ENCODE assay signal across 10 cellular contexts in genomic region chr6:52512199-52512598, GRCh38.
DNase-seq lines count a peak whose midpoint lies in the region; ATAC-seq, FAIRE-seq and TF ChIP-seq lines count a peak whose summit lies in the region.
"Had no signal": no experiment of that assay in that cellular context is flagged by ENCODE, and none has a peak within 500 bp of the region (broad histone marks: within the 10 kb centered on the region; RNA-seq: fewer than 3 reads in every experiment).

No MANE protein-coding gene starts in this region.

- in situ Hi-C loops in GM13976 (cut with MboI; ENCODE audit: low sequenced_read_pairs, unreplicated experiment), result no loop called here

- no peak for TF ChIP-seq CTCF in fibroblast of villous mesenchyme (IDR thresholded peaks at IDR 0.05; ENCODE audit: insufficient read depth, low read depth, low read length)
- TF ChIP-seq CTCF in pancreas (IDR thresholded peaks at IDR 0.05), result no peak
- no peak for TF ChIP-seq CTCF in GM13976 (IDR thresholded peaks at IDR 0.05; ENCODE audit: borderline replicate concordance, control extremely low read depth, extremely low read depth, insufficient read depth, missing control alignments)

- H3K4me1 ChIP-seq in pancreas, result no peaks in the 10 kb centered on the region

- no peak overlapping the region for H3K4me3 ChIP-seq in fibroblast of villous mesenchyme (ENCODE audit: low read depth, low read length)
- no peak overlapping the region for H3K4me3 ChIP-seq in pancreas
- H3K4me3 ChIP-seq: HAP-1 had no signal

- H3K36me3 ChIP-seq in pancreas, result peaks cover 0 to 6% (median 5%) of the 10 kb centered on the region in 3 donors

- DNase-seq in AG20443 (ENCODE audit: low spot score), result peak; percentile 86
- peak; percentile 94 for DNase-seq in fibroblast of villous mesenchyme (ENCODE audit: low read depth)
- no peak for DNase-seq in pancreas
- no peak for DNase-seq in GM13976 (ENCODE audit: low spot score)
- DNase-seq in head of caudate nucleus, result no peak
- no peak for DNase-seq in NCI-H1092 (lab: John Stamatoyannopoulos, UW)

- intact Hi-C loops in pancreas (cut with DNase I) (loop anchor here in 1 of 3 donors (10.0 kb wide), 1 partner anchor 53 kb away; no protein-coding TSS in a partner anchor), head of caudate nucleus (cut with DNase I) (loop anchor here (10.0 kb wide), 1 partner anchor 63 kb away; the partner anchor contains the start of gene TRAM2)

- no peak for FAIRE-seq in pancreas (lab: Jason Lieb, UNC)

- 87 to 90% methylated on average over 4 of the region's 4 CpGs for WGBS in pancreas, 2 donors

- H3K9me3 ChIP-seq in pancreas, result no peaks in the 10 kb centered on the region
- H3K9me3 ChIP-seq: HAP-1 had no signal

- H3K27me3 ChIP-seq in pancreas, result no peaks in the 10 kb centered on the region

- no peak overlapping the region for H3K27ac ChIP-seq in pancreas
- H3K27ac ChIP-seq: C4-2B had no signal

- peak; percentile 95 for ATAC-seq in SK-N-SH treated with all-trans-retinoic acid at 6 μM for 48 hours
- peak in 3 of 4 donors; percentile 68 to 76 (median 69) for ATAC-seq in pancreas
- ATAC-seq in HG03342 (IDR thresholded peaks at IDR 0.05; ENCODE audit: unreplicated experiment), result no peak

TF ChIP-seq in SK-N-SH treated with all-trans-retinoic acid at 6 μM for 48 hours, 23 proteins besides CTCF, POLR2A, EP300 and RAD21:
- TF ChIP-seq PATZ1 (CRISPR knock-in tag; IDR thresholded peaks at IDR 0.05; ENCODE audit: borderline replicate concordance) (no peak), ESRRG (CRISPR knock-in tag; IDR thresholded peaks at IDR 0.05) (no peak), BACH2 (CRISPR knock-in tag; IDR thresholded peaks at IDR 0.05; ENCODE audit: borderline replicate concordance) (no peak), POU6F1 (CRISPR knock-in tag; IDR thresholded peaks at IDR 0.05; ENCODE audit: borderline replicate concordance, low read depth) (no peak), OSR1 (CRISPR knock-in tag; IDR thresholded peaks at IDR 0.05) (no peak), ARNTL (CRISPR knock-in tag; IDR thresholded peaks at IDR 0.05; ENCODE audit: borderline replicate concordance, low read depth) (no peak), ZC3H10 (CRISPR knock-in tag; IDR thresholded peaks at IDR 0.05) (no peak), RARB (CRISPR knock-in tag; IDR thresholded peaks at IDR 0.05) (no peak), CREB5 (CRISPR knock-in tag; IDR thresholded peaks at IDR 0.05; ENCODE audit: low read depth) (no peak), ZNF70 (CRISPR knock-in tag; IDR thresholded peaks at IDR 0.05) (no peak), PPARA (CRISPR knock-in tag; IDR thresholded peaks at IDR 0.05; ENCODE audit: borderline replicate concordance) (no peak), TOX (CRISPR knock-in tag; IDR thresholded peaks at IDR 0.05; ENCODE audit: borderline replicate concordance) (no peak), CSDC2 (CRISPR knock-in tag; IDR thresholded peaks at IDR 0.05) (no peak), GLIS3 (CRISPR knock-in tag; IDR thresholded peaks at IDR 0.05) (no peak), TSHZ2 (CRISPR knock-in tag; IDR thresholded peaks at IDR 0.05) (no peak), ZNF565 (CRISPR knock-in tag; conservative IDR thresholded peaks at IDR 0.05; ENCODE audit: low read depth) (no peak), ISL1 (CRISPR knock-in tag; IDR thresholded peaks at IDR 0.05) (no peak), CSRNP3 (CRISPR knock-in tag; IDR thresholded peaks at IDR 0.05) (no peak), ZFP3 (CRISPR knock-in tag; IDR thresholded peaks at IDR 0.05) (no peak)

Comparison
In these comparisons a context has a peak if more than half of its experiments do, and no peak if none do; other contexts are left out.
1. DNase-seq: peak in AG20443 (single experiment) and fibroblast of villous mesenchyme (single experiment); none in pancreas (0 of 6), GM13976 (single experiment), head of caudate nucleus (0 of 42) and NCI-H1092 (single experiment).